16 cellular contexts compared by ENCODE assay signal in the genomic region with DNA sequence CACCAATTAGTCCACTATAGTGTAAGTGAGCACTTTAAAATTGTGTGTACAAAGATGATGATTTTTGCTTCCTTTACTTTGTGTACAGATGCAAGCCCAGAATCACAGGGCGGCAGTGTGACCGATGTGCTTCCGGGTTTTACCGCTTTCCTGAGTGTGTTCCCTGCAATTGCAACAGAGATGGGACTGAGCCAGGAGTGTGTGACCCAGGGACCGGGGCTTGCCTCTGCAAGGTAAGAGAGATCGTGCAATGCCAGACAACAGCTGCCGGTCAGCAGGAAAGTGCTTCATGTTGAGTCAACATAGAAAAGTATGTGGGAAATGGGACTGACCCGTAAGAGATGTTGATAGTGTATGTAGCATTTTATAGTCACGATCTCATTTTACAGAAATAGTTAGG.
A peak's percentile ranks its signal among the peaks of the same experiment; 100 is the strongest.
DNase-seq lines count a peak whose midpoint lies in the region; ATAC-seq and TF ChIP-seq lines count a peak whose summit lies in the region.
"Had no signal": no experiment of that assay in that cellular context is flagged by ENCODE, and none has a peak within 500 bp of the region (broad histone marks: within the 10 kb centered on the region; RNA-seq: fewer than 3 reads in every experiment).

No MANE protein-coding gene starts in this region.

- H3K36me3 Mint-ChIP-seq in HFFc6 (ENCODE audit: low read depth) (no peaks in the 10 kb centered on the region), mesothelial cell of epicardium (no peaks in the 10 kb centered on the region)

- no peak for ATAC-seq in HG03432 (IDR thresholded peaks at IDR 0.05; ENCODE audit: unreplicated experiment)

- H3K27me3 Mint-ChIP-seq in HFFc6 (ENCODE audit: insufficient read depth) = no peaks in the 10 kb centered on the region; the same call in 1 of the 2 replicates
- H3K27me3 Mint-ChIP-seq in mesothelial cell of epicardium (ENCODE audit: low read depth) = peaks cover 11% of the 10 kb centered on the region

- H3K4me1 Mint-ChIP-seq in HFFc6 (ENCODE audit: low read depth) (peaks cover 49% of the 10 kb centered on the region), mesothelial cell of epicardium (peaks cover 19% of the 10 kb centered on the region)

- H3K27ac ChIP-seq in RWPE1 (peak overlapping the region; percentile 72), epithelial cell of prostate (peak overlapping the region; percentile 73)
- H3K27ac ChIP-seq: BLaER1, uterus had no signal

- H3K9me3 Mint-ChIP-seq in HFFc6 (no peaks in the 10 kb centered on the region), mesothelial cell of epicardium (no peaks in the 10 kb centered on the region)
- H3K9me3 Mint-ChIP-seq: T-helper 2 cell treated with Interferon-gamma antibody and Interleukin-4, amounts not matched to agents 5 μg/mL and 100 μg/mL, for 36 hours had no signal

- DNase-seq in HFFc6 (peak; percentile 36), RWPE1 (ENCODE audit: low spot score) (peak; percentile 63), epithelial cell of prostate (ENCODE audit: low read depth, low spot score) (no peak), pulmonary artery endothelial cell (ENCODE audit: low read depth, low spot score) (peak; percentile 55), mesothelial cell of epicardium (ENCODE audit: low spot score in 2 of 2, unreplicated experiment in 2 of 2) (no peak), activated T-cell treated with anti-CD3 and anti-CD28 coated beads for 4 hours (no peak)
- DNase-seq in stimulated activated naive CD4-positive, alpha-beta T cell (lab: John Stamatoyannopoulos, UW) = no peak
- DNase-seq: anterior cingulate cortex; NCI-H1092 treated with DMSO at 0.1 percent for 48 hours; NCI-H526 treated with DMSO at 0.1 percent for 48 hours; stimulated activated CD4-positive, alpha-beta T cell treated with anti-CD3 and anti-CD28 coated beads, Interleukin-1b, Interleukin-23, amount 100 ng/mL, for 48 hours; stimulated activated CD8-positive, alpha-beta memory T cell treated with anti-CD3 and anti-CD28 coated beads, Interleukin-4, amount 100 ng/mL, for 48 hours; uterus had no signal

- CTCF ChIA-PET in RWPE1 (lab: Yijun Ruan, JAX) = no interaction called here

- no peak for TF ChIP-seq CTCF in HFFc6 (IDR thresholded peaks at IDR 0.05)
- no peak for TF ChIP-seq CTCF in RWPE1 (conservative IDR thresholded peaks at IDR 0.05; ENCODE audit: low read depth)
- TF ChIP-seq CTCF in mesothelial cell of epicardium (IDR thresholded peaks at IDR 0.05; ENCODE audit: unreplicated experiment) = no peak

- H3K4me3 Mint-ChIP-seq in HFFc6 (no peak overlapping the region), mesothelial cell of epicardium (no peak overlapping the region)
- H3K4me3 Mint-ChIP-seq: T-helper 2 cell treated with Interferon-gamma antibody and Interleukin-4, amounts not matched to agents 5 μg/mL and 100 μg/mL, for 36 hours had no signal

- POLR2A ChIA-PET in RWPE1 (lab: Yijun Ruan, JAX; ENCODE audit: low non-redundant PET) = no interaction called here

- no peak overlapping the region; the same call in 1 of the 2 replicates for H3K27ac Mint-ChIP-seq in HFFc6
- no peak overlapping the region for H3K27ac Mint-ChIP-seq in mesothelial cell of epicardium
- H3K27ac Mint-ChIP-seq: T-helper 2 cell treated with Interferon-gamma antibody and Interleukin-4, amounts not matched to agents 5 μg/mL and 100 μg/mL, for 36 hours had no signal

Comparison
In these comparisons a context has a peak if more than half of its experiments do, and no peak if none do; other contexts are left out.
1. DNase-seq: peak in HFFc6 (single experiment), RWPE1 (single experiment) and pulmonary artery endothelial cell (single experiment); none in epithelial cell of prostate (single experiment), stimulated activated naive CD4-positive, alpha-beta T cell (0 of 6), mesothelial cell of epicardium (0 of 2) and activated T-cell treated with anti-CD3 and anti-CD28 coated beads for 4 hours (single experiment).